Comparison of ENCODE assay signal across 8 cellular contexts in the genomic region with DNA sequence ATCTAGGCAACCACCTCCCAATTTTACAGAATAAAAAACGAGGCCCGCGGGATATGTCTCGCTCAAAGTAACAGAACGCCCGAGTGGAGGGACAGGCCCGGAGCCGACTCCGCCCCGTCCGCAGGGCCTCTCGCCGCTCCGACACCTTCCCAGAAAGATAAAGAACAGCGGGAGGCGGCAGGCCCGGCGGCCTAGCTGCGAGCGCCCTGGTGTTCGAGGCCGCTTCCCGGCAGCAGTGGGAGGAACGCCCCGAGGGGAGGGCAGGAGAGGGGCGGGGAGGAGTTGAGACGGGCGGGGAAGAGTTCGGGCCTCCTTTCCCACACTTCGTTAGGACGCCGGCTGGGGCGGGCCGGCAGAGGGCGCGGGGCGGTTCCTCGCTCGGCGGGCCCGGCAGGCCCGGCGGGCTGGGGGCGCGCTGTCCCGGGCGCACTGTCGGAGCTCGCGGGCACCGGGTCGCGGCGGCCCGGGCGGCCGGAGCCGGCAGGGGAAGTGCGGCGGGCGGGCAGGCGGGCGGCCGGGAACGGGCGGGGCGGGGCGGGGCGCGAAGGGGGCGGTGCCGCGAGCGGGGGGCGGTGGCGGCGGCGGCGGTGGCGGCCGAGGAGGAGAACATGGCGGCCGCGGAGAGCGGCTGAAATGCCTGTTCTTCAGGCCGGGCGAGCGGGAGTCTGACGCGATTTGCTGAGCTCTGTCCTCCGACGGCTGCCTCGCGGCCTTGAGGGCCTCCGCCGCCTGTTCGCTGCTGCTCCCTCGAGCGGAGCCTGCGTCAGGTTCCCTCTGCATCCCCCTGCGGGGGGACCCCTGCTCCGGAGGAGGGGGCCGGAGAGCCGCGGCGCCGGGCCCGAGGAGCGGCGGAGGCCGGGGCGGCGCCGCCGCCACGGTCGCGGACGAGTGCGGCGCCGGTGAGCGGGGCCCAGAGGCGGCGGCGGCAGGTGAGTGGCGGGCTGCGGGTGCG. TPM values are rescaled to one million over a fixed set of nuclear protein-coding genes. Genes with fewer than 3 reads are reported as not detected.
DNase-seq lines count a peak whose midpoint lies in the region; ATAC-seq and TF ChIP-seq lines count a peak whose summit lies in the region.

TSS of gene NCOA1 (plus strand) at position 581 of the 952 bp plus-strand sequence. CDS start 167,424 bp downstream, outside the sequence.

- H3K4me3 ChIP-seq in lower leg skin (ENCODE audit: low read depth, poor library complexity, severe bottlenecking) = peak within 1 kb of the TSS; percentile 94

- no peak for TF ChIP-seq POLR2A in lower leg skin (IDR thresholded peaks at IDR 0.05)

- intact Hi-C loops in lower leg skin (cut with DNase I; ENCODE audit: low total_unique reads) = no loop called here

- 1% methylated on average over 13 to 37 of the region's 129 CpGs for WGBS in lower leg skin, 2 donors

- DNase-seq in NCI-H748 (lab: John Stamatoyannopoulos, UW; ENCODE audit: unreplicated experiment) = peak; percentile 82
- peak; percentile 90 to 92 for DNase-seq in activated CD4-positive, alpha-beta T cell treated with anti-CD3 and anti-CD28 coated beads, Interleukin-2, amount 50 U/mL, for 4 hours
- DNase-seq in dermis blood vessel endothelial cell = peak; percentile 91
- DNase-seq in lower leg skin (ENCODE audit: low spot score in 2 of 2) = peak; percentile 86 to 97
- DNase-seq in stimulated activated CD4-positive, alpha-beta T cell treated with anti-CD3 and anti-CD28 coated beads, Interleukin-4, amount 100 ng/mL, for 4 hours = peak; percentile 88 to 91

- ATAC-seq in GM19351 (IDR thresholded peaks at IDR 0.05; ENCODE audit: unreplicated experiment) = peak; percentile 76
- ATAC-seq in HG03521 (IDR thresholded peaks at IDR 0.05; ENCODE audit: unreplicated experiment) = peak; percentile 63

- peak within 1 kb of the TSS; percentile 82 for H3K27ac ChIP-seq in C4-2B

- TF ChIP-seq CTCF in C4-2B (conservative IDR thresholded peaks at IDR 0.05) = peak; percentile 41
- TF ChIP-seq CTCF in lower leg skin (IDR thresholded peaks at IDR 0.05) = no peak

RNA-seq across cellular contexts. Expression of gene NCOA1, which starts in this region (rescaled TPM):
- 12.8 and 13.1 TPM in 2 replicates for total RNA-seq in dermis blood vessel endothelial cell
- 10 to 100 TPM; 37.9 to 50.1 (median 45.0) TPM for total RNA-seq in lower leg skin

Comparison
In these comparisons a context has a peak if more than half of its experiments do, and no peak if none do; other contexts are left out.
1. Peak in every context shown above with its lines: DNase-seq, ATAC-seq, H3K4me3 ChIP-seq and H3K27ac ChIP-seq.